ENCODE assay signal across 9 cellular contexts in the genomic region with DNA sequence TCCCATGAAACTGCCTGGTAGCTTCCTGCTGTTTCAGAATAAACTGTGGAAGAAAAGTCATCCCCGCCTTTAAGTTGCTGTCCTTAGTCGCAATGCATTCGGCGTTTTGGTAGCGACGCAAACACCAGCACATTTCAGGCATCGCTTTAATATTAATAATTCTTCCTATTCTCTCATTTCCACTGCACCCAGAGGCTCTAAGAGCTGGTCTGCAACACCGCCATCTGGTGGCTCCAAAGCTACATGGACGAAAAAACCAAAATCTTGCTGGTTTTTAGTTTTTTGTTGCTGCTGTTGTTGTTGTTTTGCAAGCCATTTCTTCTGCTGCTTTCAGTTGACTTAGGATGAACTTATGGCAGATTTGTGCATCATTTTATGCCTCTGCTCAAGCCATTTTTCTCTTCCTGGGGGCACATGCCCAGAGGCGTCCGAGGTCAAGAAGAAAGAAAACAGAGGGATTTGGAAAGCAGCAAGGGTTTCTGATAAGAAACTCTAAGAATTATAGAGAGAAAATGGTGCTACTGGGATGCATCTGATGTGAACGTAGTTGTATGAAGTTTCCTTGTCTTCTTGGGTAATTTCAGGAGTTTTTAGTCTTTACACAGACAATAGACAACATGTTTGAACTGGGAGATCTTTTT.
DNase-seq lines count a peak whose midpoint lies in the region; ATAC-seq and TF ChIP-seq lines count a peak whose summit lies in the region.
"Had no signal": no experiment of that assay in that cellular context is flagged by ENCODE, and none has a peak within 500 bp of the region (broad histone marks: within the 10 kb centered on the region; RNA-seq: fewer than 3 reads in every experiment).

No MANE protein-coding gene starts in this region.

- H3K23ac ChIP-seq in trophoblast cell (ENCODE audit: low read length): no peak overlapping the region

- no peak overlapping the region for H2BK12ac ChIP-seq in trophoblast cell (ENCODE audit: low read length)

- H3K27ac ChIP-seq in trophoblast cell (ENCODE audit: low read depth, low read length) (no peak overlapping the region), aorta (ENCODE audit: low read depth in 1 of 2, low read length in 2 of 2) (no peak overlapping the region)

- no peaks in the 10 kb centered on the region for H3K27me3 ChIP-seq in trophoblast cell (ENCODE audit: insufficient read depth, low read length)
- no peaks in the 10 kb centered on the region for H3K27me3 ChIP-seq in aorta (ENCODE audit: control insufficient read depth in 1 of 2, insufficient read depth in 2 of 2, low read length in 1 of 2)

- H3K36me3 Mint-ChIP-seq in activated CD4-positive, alpha-beta T cell treated with anti-CD3 and anti-CD28 coated beads for 36 hours (ENCODE audit: low read depth): no peaks in the 10 kb centered on the region
- H3K36me3 Mint-ChIP-seq: activated naive CD4-positive, alpha-beta T cell treated with anti-CD3 and anti-CD28 coated beads, Interleukin-2, amount 50 U/mL, for 72 hours had no signal

- H2AK5ac ChIP-seq in trophoblast cell (ENCODE audit: low read length): no peak overlapping the region

- CTCF ChIA-PET in activated CD4-positive, alpha-beta T cell treated with anti-CD3 and anti-CD28 coated beads for 36 hours (lab: Charles Lee): interaction anchor here (0.5 to 1.2 kb wide), 8 partner anchors 11 to 905 kb away, joined by 3 to 6 read pairs (median 3); no protein-coding TSS in a partner anchor

- H3K18ac ChIP-seq in trophoblast cell (ENCODE audit: low read length): no peak overlapping the region

- no peak overlapping the region for H3K9ac ChIP-seq in trophoblast cell (ENCODE audit: low read length)

- no peaks in the 10 kb centered on the region for H3K79me2 ChIP-seq in trophoblast cell (ENCODE audit: control insufficient read depth, insufficient read depth, low read length, poor library complexity)

- H3K4me1 Mint-ChIP-seq in activated CD4-positive, alpha-beta T cell treated with anti-CD3 and anti-CD28 coated beads for 36 hours: no peaks in the 10 kb centered on the region

- no peak overlapping the region for H3K27ac Mint-ChIP-seq in activated CD4-positive, alpha-beta T cell treated with anti-CD3 and anti-CD28 coated beads for 36 hours
- H3K27ac Mint-ChIP-seq: activated naive CD4-positive, alpha-beta T cell treated with anti-CD3 and anti-CD28 coated beads, Interleukin-2, amount 50 U/mL, for 72 hours had no signal

- H4K91ac ChIP-seq in trophoblast cell (ENCODE audit: low read depth, low read length): no peak overlapping the region

- H3K9me3 Mint-ChIP-seq in activated CD4-positive, alpha-beta T cell treated with anti-CD3 and anti-CD28 coated beads for 36 hours (ENCODE audit: low read depth): peaks cover 6% of the 10 kb centered on the region

- peaks cover 9% of the 10 kb centered on the region for H3K27me3 Mint-ChIP-seq in activated CD4-positive, alpha-beta T cell treated with anti-CD3 and anti-CD28 coated beads for 36 hours

- H3K4me2 ChIP-seq in trophoblast cell (ENCODE audit: low read length): no peak overlapping the region

- no peak overlapping the region for H3K14ac ChIP-seq in trophoblast cell (ENCODE audit: low read length)

- H3K4ac ChIP-seq in trophoblast cell (ENCODE audit: low read depth, low read length): no peak overlapping the region

- H4K12ac ChIP-seq in trophoblast cell (ENCODE audit: low read depth, low read length): no peak overlapping the region

- POLR2A ChIA-PET in activated CD4-positive, alpha-beta T cell treated with anti-CD3 and anti-CD28 coated beads for 36 hours (lab: Charles Lee): no interaction called here

- H3K4me3 Mint-ChIP-seq in activated CD4-positive, alpha-beta T cell treated with anti-CD3 and anti-CD28 coated beads for 36 hours: no peak overlapping the region

- DNase-seq in activated CD4-positive, alpha-beta T cell treated with anti-CD3 and anti-CD28 coated beads for 36 hours: peak; percentile 38
- no peak for DNase-seq in activated CD4-positive, alpha-beta T cell treated with anti-CD3 and anti-CD28 coated beads for 4 hours
- DNase-seq in LoVo (ENCODE audit: low spot score): peak; percentile 32
- DNase-seq in UCSD-AML1 (lab: John Stamatoyannopoulos, UW; ENCODE audit: unreplicated experiment): peak; percentile 13
- DNase-seq in foreskin fibroblast: peak; percentile 4 to 35
- peak; percentile 6 to 70 for DNase-seq in trophoblast cell
- no peak for DNase-seq in MV-4-11 (lab: John Stamatoyannopoulos, UW)
- no peak for DNase-seq in aorta

- no CpG with 5 or more reads among the region's 12 CpGs for WGBS in trophoblast cell (ENCODE audit: extremely low coverage, insufficient coverage, insufficient read length)
- WGBS in aorta, 2 donors: 25 to 28% methylated on average over 12 of the region's 12 CpGs

- no peak for ATAC-seq in activated CD4-positive, alpha-beta T cell treated with anti-CD3 and anti-CD28 coated beads for 36 hours
- no peak for ATAC-seq in aorta (ENCODE audit: low FRiP score)
- ATAC-seq: activated naive CD4-positive, alpha-beta T cell treated with anti-CD3 and anti-CD28 coated beads, Interleukin-2, amount 50 U/mL, for 72 hours had no signal

- peak; percentile 89 for TF ChIP-seq CTCF in foreskin fibroblast (IDR thresholded peaks at IDR 0.05; ENCODE audit: low read depth, low read length)

- no peaks in the 10 kb centered on the region for H3K79me1 ChIP-seq in trophoblast cell (ENCODE audit: low read length)

- H3K36me3 ChIP-seq in trophoblast cell (ENCODE audit: control insufficient read depth in 1 of 2, insufficient read depth in 2 of 2, low read length in 2 of 2) (no peaks in the 10 kb centered on the region), aorta (ENCODE audit: control insufficient read depth in 1 of 2, insufficient read depth in 2 of 2, low read length in 1 of 2) (no peaks in the 10 kb centered on the region)

- H2BK120ac ChIP-seq in trophoblast cell (ENCODE audit: insufficient read depth, low read length, poor library complexity): no peak overlapping the region

- H3K4me1 ChIP-seq in trophoblast cell (ENCODE audit: control insufficient read depth in 1 of 2, insufficient read depth in 2 of 2, low read length in 2 of 2) (no peaks in the 10 kb centered on the region), aorta (ENCODE audit: control insufficient read depth in 1 of 2, insufficient read depth in 2 of 2, low read length in 2 of 2) (no peaks in the 10 kb centered on the region)

- intact Hi-C loops in activated CD4-positive, alpha-beta T cell treated with anti-CD3 and anti-CD28 coated beads for 36 hours (cut with DNase I, micrococcal nuclease): loop anchor here in 1 of 2 experiments (1.0 to 10.0 kb wide), 3 partner anchors 630 to 1041 kb away; partner anchors contain the start of gene DCPS
- intact Hi-C loops in aorta (cut with DNase I): loop anchor here in 1 of 2 donors (5.0 kb wide), 1 partner anchor 904 kb away; no protein-coding TSS in a partner anchor

- no peak overlapping the region for H3K4me3 ChIP-seq in foreskin fibroblast (ENCODE audit: low read depth in 1 of 2, low read length in 2 of 2)
- H3K4me3 ChIP-seq in trophoblast cell (ENCODE audit: low read depth, low read length): no peak overlapping the region
- H3K4me3 ChIP-seq in aorta (ENCODE audit: low read length in 2 of 2): no peak overlapping the region

- H2AFZ ChIP-seq in trophoblast cell (ENCODE audit: insufficient read depth, low read length, poor library complexity): no peak overlapping the region

- no peak overlapping the region for H2BK5ac ChIP-seq in trophoblast cell (ENCODE audit: low read depth, low read length, poor library complexity)

- no peak overlapping the region for H4K8ac ChIP-seq in trophoblast cell (ENCODE audit: low read depth, low read length)

- H3K9me3 ChIP-seq in trophoblast cell (ENCODE audit: insufficient read depth, low read depth, low read length) (no peaks in the 10 kb centered on the region), aorta (ENCODE audit: control insufficient read depth, low read length) (no peaks in the 10 kb centered on the region)

Comparison
In these comparisons a context has a peak if more than half of its experiments do, and no peak if none do; other contexts are left out.
1. DNase-seq: peak in activated CD4-positive, alpha-beta T cell treated with anti-CD3 and anti-CD28 coated beads for 36 hours (single experiment), LoVo (single experiment), UCSD-AML1 (single experiment), foreskin fibroblast (2 of 2) and trophoblast cell (2 of 2); none in activated CD4-positive, alpha-beta T cell treated with anti-CD3 and anti-CD28 coated beads for 4 hours (0 of 2), MV-4-11 (single experiment) and aorta (0 of 2).